Comparison of ENCODE assay signal across 14 cellular contexts in genomic region chr6:132614554-132614953, GRCh38. TPM values are rescaled to one million over a fixed set of nuclear protein-coding genes. Genes with fewer than 3 reads are reported as not detected.
DNase-seq lines count a peak whose midpoint lies in the region; ATAC-seq and TF ChIP-seq lines count a peak whose summit lies in the region.
"Had no signal": no experiment of that assay in that cellular context is flagged by ENCODE, and none has a peak within 500 bp of the region (broad histone marks: within the 10 kb centered on the region; RNA-seq: fewer than 3 reads in every experiment).

No MANE protein-coding gene starts in this region.

- in situ Hi-C loops in Panc1 (cut with HindIII; ENCODE audit: low pct_unique_long_range_greater_than_20kb, low sequenced_read_pairs), result no loop called here

- no TSS peak for BruUV-seq in Calu3 (replicated peaks; lab: Mats Ljungman, UMichigan)
- no TSS peak for BruUV-seq in Panc1 (replicated peaks; lab: Mats Ljungman, UMichigan)

- no peak overlapping the region for H3K9ac ChIP-seq in endodermal cell (ENCODE audit: extremely low read depth, low read length, poor library complexity, severe bottlenecking)

- CTCF ChIA-PET in Calu3 (lab: Charles Lee) (no interaction called here), Panc1 (lab: Charles Lee) (no interaction called here)

- POLR2A ChIA-PET in Panc1 (lab: Charles Lee), result no interaction called here

- peak overlapping the region; percentile 5 to 43; a peak in 3 of 4 replicates for H3K4me3 ChIP-seq in Panc1 (ENCODE audit: low read depth in 2 of 2, low read length in 2 of 2)
- H3K4me3 ChIP-seq in upper lobe of right lung, result no peak overlapping the region
- H3K4me3 ChIP-seq in endodermal cell (ENCODE audit: low read length), result no peak overlapping the region
- H3K4me3 ChIP-seq: gastroesophageal sphincter had no signal

- WGBS in endodermal cell (ENCODE audit: insufficient coverage in 1 of 2, insufficient read length in 1 of 2), 2 experiments, result 89 to 100% methylated on average over 1 to 6 of the region's 7 CpGs

- intact Hi-C loops in Calu3 (cut with micrococcal nuclease; ENCODE audit: unreplicated experiment) (loop anchor here (5.0 to 10.0 kb wide), 6 partner anchors 33 to 153 kb away; partner anchors contain the start of gene VNN1), Panc1 (cut with micrococcal nuclease; ENCODE audit: unreplicated experiment) (no loop called here), left colon (cut with DNase I, micrococcal nuclease) (no loop called here), upper lobe of right lung (cut with DNase I) (no loop called here)

- TF ChIP-seq CTCF in Calu3 (IDR thresholded peaks at IDR 0.05; ENCODE audit: unreplicated experiment), result no peak
- TF ChIP-seq CTCF in Panc1 (IDR thresholded peaks at IDR 0.05), result no peak
- no peak for TF ChIP-seq CTCF in upper lobe of right lung (IDR thresholded peaks at IDR 0.05)
- TF ChIP-seq CTCF in endodermal cell (conservative IDR thresholded peaks at IDR 0.05), result no peak

- H3K36me3 ChIP-seq in Panc1 (ENCODE audit: control insufficient read depth, insufficient read depth, low read length) (no peaks in the 10 kb centered on the region), upper lobe of right lung (no peaks in the 10 kb centered on the region), endodermal cell (ENCODE audit: control insufficient read depth, insufficient read depth, low read length) (no peaks in the 10 kb centered on the region)
- H3K36me3 ChIP-seq: gastroesophageal sphincter had no signal

- no peak overlapping the region for H3K27ac ChIP-seq in Panc1 (ENCODE audit: low read length)
- no peak overlapping the region for H3K27ac ChIP-seq in upper lobe of right lung
- no peak overlapping the region for H3K27ac ChIP-seq in endodermal cell (ENCODE audit: low read depth, low read length)
- H3K27ac ChIP-seq: gastroesophageal sphincter had no signal

- H3K4me1 ChIP-seq in Panc1 (ENCODE audit: control insufficient read depth, insufficient read depth, low read length) (no peaks in the 10 kb centered on the region), upper lobe of right lung (no peaks in the 10 kb centered on the region), endodermal cell (ENCODE audit: control insufficient read depth, insufficient read depth, low read length) (no peaks in the 10 kb centered on the region)
- H3K4me1 ChIP-seq: gastroesophageal sphincter had no signal

- H3K4me3 Mint-ChIP-seq in Calu3 (ENCODE audit: low read depth, unreplicated experiment), result peak overlapping the region; percentile 77
- no peak overlapping the region for H3K4me3 Mint-ChIP-seq in endodermal cell

- no peaks in the 10 kb centered on the region for H3K9me3 ChIP-seq in Panc1 (ENCODE audit: control insufficient read depth, insufficient read depth, low read depth, low read length)
- H3K9me3 ChIP-seq in upper lobe of right lung, result no peaks in the 10 kb centered on the region
- H3K9me3 ChIP-seq in endodermal cell (ENCODE audit: control insufficient read depth, low read length), result no peaks in the 10 kb centered on the region
- H3K9me3 ChIP-seq: gastroesophageal sphincter had no signal

- H3K36me3 Mint-ChIP-seq in Calu3 (ENCODE audit: insufficient read depth, unreplicated experiment) (peaks cover 33% of the 10 kb centered on the region), endodermal cell (ENCODE audit: low read depth) (no peaks in the 10 kb centered on the region)

- H3K9me3 Mint-ChIP-seq in Calu3 (ENCODE audit: low read depth, unreplicated experiment), result peaks cover 4% of the 10 kb centered on the region
- no peaks in the 10 kb centered on the region for H3K9me3 Mint-ChIP-seq in endodermal cell

- no peaks in the 10 kb centered on the region for H3K27me3 Mint-ChIP-seq in Calu3 (ENCODE audit: unreplicated experiment)
- H3K27me3 Mint-ChIP-seq in endodermal cell (ENCODE audit: insufficient read depth), result peaks cover 17% of the 10 kb centered on the region

- H3K27me3 ChIP-seq in Panc1 (ENCODE audit: control insufficient read depth, insufficient read depth, low read length), result no peaks in the 10 kb centered on the region; the same call in 1 of the 2 replicates
- no peaks in the 10 kb centered on the region for H3K27me3 ChIP-seq in upper lobe of right lung
- H3K27me3 ChIP-seq in endodermal cell (ENCODE audit: control insufficient read depth, insufficient read depth, low read length, poor library complexity, severe bottlenecking), result peaks cover 8% of the 10 kb centered on the region
- H3K27me3 ChIP-seq: gastroesophageal sphincter had no signal

- peak; percentile 52 for ATAC-seq in GM19467 (IDR thresholded peaks at IDR 0.05; ENCODE audit: unreplicated experiment)
- ATAC-seq in Panc1, result no peak
- peak; percentile 19 for ATAC-seq in left colon
- ATAC-seq in upper lobe of right lung, result no peak
- no peak for ATAC-seq in HG02973 (IDR thresholded peaks at IDR 0.05; ENCODE audit: unreplicated experiment)
- ATAC-seq: gastroesophageal sphincter had no signal

- H3K4me1 Mint-ChIP-seq in Calu3 (ENCODE audit: low read depth, unreplicated experiment) (peaks cover 54% of the 10 kb centered on the region), endodermal cell (peaks cover 6% of the 10 kb centered on the region)

- H3K27ac Mint-ChIP-seq in Calu3 (ENCODE audit: unreplicated experiment) (peak overlapping the region; percentile 98), endodermal cell (no peak overlapping the region)

- peak; percentile 57 for DNase-seq in Calu3
- DNase-seq in Panc1 (ENCODE audit: low read depth, low spot score), result no peak
- no peak for DNase-seq in left colon
- DNase-seq in upper lobe of right lung, result no peak
- DNase-seq in SKM-1 treated with dmso at 0.1 percent for 144 hours (lab: John Stamatoyannopoulos, UW; ENCODE audit: unreplicated experiment), result no peak
- no peak for DNase-seq in endodermal cell
- DNase-seq: activated CD4-positive, alpha-beta T cell treated with anti-CD3 and anti-CD28 coated beads, Interleukin-2, amount 50 U/mL, for 48 hours; cerebellar nuclear complex; DMS153; NCI-H1417; stimulated activated naive CD4-positive, alpha-beta T cell had no signal

RNA-seq across cellular contexts. Expression of gene TAAR2, which starts 9.5 kb away (rescaled TPM):
- total RNA-seq in Calu3 (2022) (not detected in 2 replicates), Panc1 (2021; ENCODE audit: unreplicated experiment) (not detected), left colon (not detected), upper lobe of right lung (not detected), endodermal cell (not detected)
- polyA plus RNA-seq in Panc1 (2012; ENCODE audit: insufficient read length), result not detected
- polyA plus RNA-seq in endodermal cell (2013, experiment 1 of 2), result not detected
- not detected for polyA plus RNA-seq in endodermal cell (2013, experiment 2 of 2)
- total RNA-seq: gastroesophageal sphincter had no signal

RNA-seq across cellular contexts. Expression of gene TAAR5, which starts 25.0 kb away (rescaled TPM):
- total RNA-seq in Calu3 (2022) (not detected in 2 replicates), Panc1 (2021; ENCODE audit: unreplicated experiment) (not detected), left colon (not detected), upper lobe of right lung (not detected), endodermal cell (not detected)
- polyA plus RNA-seq in Panc1 (2012; ENCODE audit: insufficient read length), result not detected
- not detected for polyA plus RNA-seq in endodermal cell (2013, experiment 1 of 2)
- not detected for polyA plus RNA-seq in endodermal cell (2013, experiment 2 of 2)
- total RNA-seq: gastroesophageal sphincter had no signal

RNA-seq across cellular contexts. Expression of gene TAAR1, which starts 44.4 kb away (rescaled TPM):
- total RNA-seq in Calu3 (2022), result not detected in 2 replicates
- not detected for total RNA-seq in Panc1 (2021; ENCODE audit: unreplicated experiment)
- polyA plus RNA-seq in Panc1 (2012; ENCODE audit: insufficient read length), result not detected
- not detected for total RNA-seq in left colon
- not detected for total RNA-seq in upper lobe of right lung
- total RNA-seq in endodermal cell, result not detected
- polyA plus RNA-seq in endodermal cell (2013, experiment 1 of 2), result not detected
- not detected for polyA plus RNA-seq in endodermal cell (2013, experiment 2 of 2)
- total RNA-seq: gastroesophageal sphincter had no signal

RNA-seq across cellular contexts. Expression of gene TAAR6, which starts 44.4 kb away (rescaled TPM):
- total RNA-seq in Calu3 (2022), result not detected in 2 replicates
- not detected for total RNA-seq in Panc1 (2021; ENCODE audit: unreplicated experiment)
- not detected for polyA plus RNA-seq in Panc1 (2012; ENCODE audit: insufficient read length)
- not detected for total RNA-seq in left colon
- not detected for total RNA-seq in upper lobe of right lung
- not detected for total RNA-seq in endodermal cell
- not detected for polyA plus RNA-seq in endodermal cell (2013, experiment 1 of 2)
- not detected for polyA plus RNA-seq in endodermal cell (2013, experiment 2 of 2)
- total RNA-seq: gastroesophageal sphincter had no signal

Comparison
In these comparisons a context has a peak if more than half of its experiments do, and no peak if none do; other contexts are left out.
1. ATAC-seq: peak in GM19467 (single experiment) and left colon (single experiment); none in Panc1 (single experiment), upper lobe of right lung (single experiment) and HG02973 (single experiment).
2. H3K4me3 ChIP-seq: peak in Panc1 (2 of 2); none in upper lobe of right lung (single experiment) and endodermal cell (single experiment).